Comparison of ENCODE assay signal across 8 cellular contexts in genomic region chr4:38161208-38162113, GRCh38.
DNase-seq lines count a peak whose midpoint lies in the region; ATAC-seq and TF ChIP-seq lines count a peak whose summit lies in the region.

No MANE protein-coding gene starts in this region.

- TF ChIP-seq RAD21 in liver (IDR thresholded peaks at IDR 0.05): no peak

- peaks cover 0 to 6% of the 10 kb centered on the region in 2 donors for H3K36me3 Mint-ChIP-seq in CD14-positive monocyte
- H3K36me3 Mint-ChIP-seq in HFFc6 (ENCODE audit: low read depth): peaks cover 9% of the 10 kb centered on the region; the same call in 1 of the 2 replicates
- no peaks in the 10 kb centered on the region for H3K36me3 Mint-ChIP-seq in activated T-helper 17 cell treated with anti-CD3 and anti-CD28 coated beads, Interleukin-2, amount 50 U/mL, for 72 hours (ENCODE audit: low read depth)

- H3K27me3 Mint-ChIP-seq in CD14-positive monocyte (ENCODE audit: low read depth in 3 of 3): peaks cover 0 to 4% (median 2%) of the 10 kb centered on the region in 3 donors
- no peaks in the 10 kb centered on the region; the same call in 1 of the 2 replicates for H3K27me3 Mint-ChIP-seq in HFFc6 (ENCODE audit: insufficient read depth)
- no peaks in the 10 kb centered on the region for H3K27me3 Mint-ChIP-seq in activated T-helper 17 cell treated with anti-CD3 and anti-CD28 coated beads, Interleukin-2, amount 50 U/mL, for 72 hours

- H3K4me3 ChIP-seq in liver (ENCODE audit: low read depth in 1 of 3, low read length in 3 of 3): no peak overlapping the region

- H3K27me3 ChIP-seq in liver (ENCODE audit: control insufficient read depth in 4 of 4, insufficient read depth in 4 of 4, low read length in 3 of 4): no peaks in the 10 kb centered on the region

- no peak for DNase-seq in CD14-positive monocyte (ENCODE audit: low spot score)
- no peak for DNase-seq in HFFc6
- no peak for DNase-seq in hippocampal formation (lab: John Stamatoyannopoulos, UW)
- no peak for DNase-seq in UCSD-AML1 (lab: John Stamatoyannopoulos, UW; ENCODE audit: unreplicated experiment)
- DNase-seq in NCI-H1048 (lab: John Stamatoyannopoulos, UW): no peak

- peak overlapping the region; percentile 76 to 84 for H3K27ac ChIP-seq in liver (ENCODE audit: low read depth in 1 of 2, low read length in 2 of 2)

- no peaks in the 10 kb centered on the region for H3K36me3 ChIP-seq in liver (ENCODE audit: control insufficient read depth in 4 of 4, insufficient read depth in 3 of 4, low read depth in 1 of 4, low read length in 3 of 4)

- intact Hi-C loops in CD14-positive monocyte (cut with micrococcal nuclease): loop anchor here (5.0 kb wide), 2 partner anchors 84 to 511 kb away; no protein-coding TSS in a partner anchor

- TF ChIP-seq CTCF in CD14-positive monocyte (IDR thresholded peaks at IDR 0.05): no peak
- TF ChIP-seq CTCF in HFFc6 (IDR thresholded peaks at IDR 0.05): no peak
- TF ChIP-seq CTCF in liver (IDR thresholded peaks at IDR 0.05; ENCODE audit: low read depth, low read length, missing input control): no peak

- H3K4me1 Mint-ChIP-seq in CD14-positive monocyte: peaks cover 57% of the 10 kb centered on the region
- peaks cover 71% of the 10 kb centered on the region for H3K4me1 Mint-ChIP-seq in HFFc6 (ENCODE audit: low read depth)
- H3K4me1 Mint-ChIP-seq in activated T-helper 17 cell treated with anti-CD3 and anti-CD28 coated beads, Interleukin-2, amount 50 U/mL, for 72 hours: peaks cover 52% of the 10 kb centered on the region

- no peaks in the 10 kb centered on the region for H3K9me3 ChIP-seq in liver (ENCODE audit: control insufficient read depth in 4 of 4, low read length in 3 of 4)

- H3K27ac Mint-ChIP-seq in CD14-positive monocyte (peak overlapping the region; percentile 96 to 100 (median 99)), HFFc6 (peak overlapping the region; percentile 99)
- peak overlapping the region; percentile 85 for H3K27ac Mint-ChIP-seq in activated T-helper 17 cell treated with anti-CD3 and anti-CD28 coated beads, Interleukin-2, amount 50 U/mL, for 72 hours

- H3K9ac ChIP-seq in liver (ENCODE audit: low read depth in 1 of 2, low read length in 2 of 2): no peak overlapping the region

- H3K4me1 ChIP-seq in liver (ENCODE audit: control insufficient read depth in 4 of 4, insufficient read depth in 4 of 4, low read length in 3 of 4): peaks cover 5 to 23% (median 12%) of the 10 kb centered on the region in 4 donors

- H3K4me3 Mint-ChIP-seq in CD14-positive monocyte: no peak overlapping the region
- peak overlapping the region; percentile 76 for H3K4me3 Mint-ChIP-seq in HFFc6
- H3K4me3 Mint-ChIP-seq in activated T-helper 17 cell treated with anti-CD3 and anti-CD28 coated beads, Interleukin-2, amount 50 U/mL, for 72 hours: peak overlapping the region; percentile 31

- peaks cover 0 to 6% (median 3%) of the 10 kb centered on the region in 7 donors for H3K9me3 Mint-ChIP-seq in CD14-positive monocyte
- H3K9me3 Mint-ChIP-seq in HFFc6: peaks cover 9% of the 10 kb centered on the region; the same call in 1 of the 2 replicates
- H3K9me3 Mint-ChIP-seq in activated T-helper 17 cell treated with anti-CD3 and anti-CD28 coated beads, Interleukin-2, amount 50 U/mL, for 72 hours: peaks cover 12% of the 10 kb centered on the region

- ATAC-seq in activated T-helper 17 cell treated with anti-CD3 and anti-CD28 coated beads, Interleukin-2, amount 50 U/mL, for 72 hours (replicated peaks): no peak
- no peak for ATAC-seq in GM18867 (IDR thresholded peaks at IDR 0.05; ENCODE audit: unreplicated experiment)

- 74% methylated on average over 5 of the region's 5 CpGs for WGBS in liver

TF ChIP-seq in liver, 16 proteins besides CTCF, POLR2A, EP300 and RAD21:
- TF ChIP-seq JUND (IDR thresholded peaks at IDR 0.05) (no peak), FOXA2 (IDR thresholded peaks at IDR 0.05) (no peak), SP1 (IDR thresholded peaks at IDR 0.05) (no peak), FOXA1 (IDR thresholded peaks at IDR 0.05) (no peak), HNF4G (IDR thresholded peaks at IDR 0.05) (no peak), YY1 (IDR thresholded peaks at IDR 0.05) (no peak), EGR1 (IDR thresholded peaks at IDR 0.05; ENCODE audit: low read depth in 2 of 2) (no peak), GABPA (IDR thresholded peaks at IDR 0.05 in 1 of 2, conservative IDR thresholded peaks at IDR 0.05 in 1 of 2) (no peak), HNF4A (conservative IDR thresholded peaks at IDR 0.05) (no peak)
TF ChIP-seq in liver: peak in this region for 0.

Comparison
In these comparisons a context has a peak if more than half of its experiments do, and no peak if none do; other contexts are left out.
1. H3K4me3 Mint-ChIP-seq: peak in HFFc6 (single experiment) and activated T-helper 17 cell treated with anti-CD3 and anti-CD28 coated beads, Interleukin-2, amount 50 U/mL, for 72 hours (single experiment); none in CD14-positive monocyte (0 of 2).
2. Peak in every context shown above with its lines, with median percentiles within 50 percentile points of each other: H3K27ac Mint-ChIP-seq.